Comparison of ENCODE assay signal across 14 cellular contexts in genomic region chr4:138659041-138659565, GRCh38.
A peak's percentile ranks its signal among the peaks of the same experiment; 100 is the strongest.
DNase-seq lines count a peak whose midpoint lies in the region; ATAC-seq, FAIRE-seq and TF ChIP-seq lines count a peak whose summit lies in the region.
"Had no signal": no experiment of that assay in that cellular context is flagged by ENCODE, and none has a peak within 500 bp of the region (broad histone marks: within the 10 kb centered on the region; RNA-seq: fewer than 3 reads in every experiment).

No MANE protein-coding gene starts in this region.

- peak overlapping the region; percentile 80; the same call in 1 of the 2 replicates for H3K18ac ChIP-seq in H1 (ENCODE audit: extremely low read depth, low read length)

- no peaks in the 10 kb centered on the region for H4K20me1 ChIP-seq in H1 (replicated peaks in 1 of 2; ENCODE audit: control insufficient read depth in 1 of 2, insufficient read depth in 2 of 2, low read length in 2 of 2)
- H4K20me1 ChIP-seq in smooth muscle cell (ENCODE audit: low read depth) = no peaks in the 10 kb centered on the region
- H4K20me1 ChIP-seq in hepatocyte (ENCODE audit: insufficient read depth, poor library complexity, severe bottlenecking) = no peaks in the 10 kb centered on the region

- CTCF ChIA-PET in H1 (lab: Charles Lee; ENCODE audit: partially characterized antibody) = interaction anchor here (0.7 to 2.4 kb wide), 8 partner anchors 9 to 596 kb away, joined by 3 to 10 read pairs (median 4); no protein-coding TSS in a partner anchor

- no peaks in the 10 kb centered on the region for H3F3A ChIP-seq in smooth muscle cell (ENCODE audit: low read depth)

- H2AK5ac ChIP-seq in H1 (ENCODE audit: low read depth, low read length) = peak overlapping the region; percentile 92; the same call in 1 of the 2 replicates

- POLR2A ChIA-PET in H1 (lab: Charles Lee; ENCODE audit: partially characterized antibody) = interaction anchor here (0.8 to 1.0 kb wide), 4 partner anchors 13 to 418 kb away, joined by 3 to 5 read pairs (median 5); no protein-coding TSS in a partner anchor

- no peak for ATAC-seq in GM21723 (IDR thresholded peaks at IDR 0.05; ENCODE audit: unreplicated experiment)

- no peaks in the 10 kb centered on the region for H3K9me3 ChIP-seq in HUES48 (ENCODE audit: control insufficient read depth, insufficient read depth, low read length)
- no peaks in the 10 kb centered on the region; a peak in 1 of 4 replicates for H3K9me3 ChIP-seq in H1 (ENCODE audit: insufficient read depth in 2 of 2, low read depth in 1 of 2, low read length in 1 of 2)
- H3K9me3 ChIP-seq in smooth muscle cell (replicated peaks; ENCODE audit: low read depth) = no peaks in the 10 kb centered on the region
- H3K9me3 ChIP-seq in hepatocyte (ENCODE audit: low read depth) = no peaks in the 10 kb centered on the region

- TF ChIP-seq RAD21 in H1 (IDR thresholded peaks at IDR 0.05 in 1 of 2, conservative IDR thresholded peaks at IDR 0.05 in 1 of 2; ENCODE audit: low read depth in 2 of 2, low read length in 2 of 2) = no peak

- H3K27ac ChIP-seq in HUES48 (ENCODE audit: low read depth, low read length) (peak overlapping the region; percentile 92), H1 (ENCODE audit: low read depth, low read length) (peak overlapping the region; percentile 67), smooth muscle cell (ENCODE audit: low read depth) (no peak overlapping the region), hepatocyte (no peak overlapping the region)

- H2BK120ac ChIP-seq in H1 (replicated peaks; ENCODE audit: low read depth, low read length) = peak overlapping the region; percentile 91

- H2AFZ ChIP-seq in H1 (ENCODE audit: low read length) (no peak overlapping the region), smooth muscle cell (ENCODE audit: low read depth) (no peak overlapping the region), hepatocyte (no peak overlapping the region)

- no peak overlapping the region for H3K14ac ChIP-seq in H1 (ENCODE audit: insufficient read length)

- H3K79me2 ChIP-seq in H1 (ENCODE audit: control insufficient read depth in 1 of 2, insufficient read depth in 2 of 2, low read length in 2 of 2) (no peaks in the 10 kb centered on the region), smooth muscle cell (ENCODE audit: low read depth) (no peaks in the 10 kb centered on the region), hepatocyte (no peaks in the 10 kb centered on the region)

- H4K91ac ChIP-seq in H1 (replicated peaks; ENCODE audit: insufficient read length, low read length) = peak overlapping the region; percentile 92

- H3K4me3 ChIP-seq in HUES48 (ENCODE audit: low read depth, low read length) (peak overlapping the region; percentile 48), H1 (ENCODE audit: extremely low read depth in 1 of 4, insufficient read depth in 2 of 4, low read depth in 3 of 4, low read length in 4 of 4) (peak overlapping the region in 2 of 4 experiments; percentile 19 to 51; a peak in 6 of 8 replicates), smooth muscle cell (no peak overlapping the region), hepatocyte (no peak overlapping the region)

- H3K23me2 ChIP-seq in H1 (ENCODE audit: low read depth, low read length) = peaks cover 6% of the 10 kb centered on the region; the same call in 1 of the 2 replicates

- H2BK12ac ChIP-seq in H1 (ENCODE audit: low read depth, low read length) = peak overlapping the region; percentile 93

- peak overlapping the region; percentile 58 for H4K5ac ChIP-seq in H1 (ENCODE audit: insufficient read length, low read depth, low read length)

- H3K79me1 ChIP-seq in H1 (ENCODE audit: low read depth, low read length) = no peaks in the 10 kb centered on the region

- H2BK20ac ChIP-seq in H1 (ENCODE audit: low read length) = peak overlapping the region; percentile 98

- H3K4me1 ChIP-seq in HUES48 (ENCODE audit: control insufficient read depth, insufficient read depth, low read length) (peaks cover 39% of the 10 kb centered on the region), H1 (replicated peaks in 1 of 4; ENCODE audit: control insufficient read depth in 3 of 4, insufficient read depth in 4 of 4, low read length in 3 of 4) (peaks cover 6 to 17% (median 12%) of the 10 kb centered on the region in 4 experiments; a peak in 6 of 7 replicates), smooth muscle cell (ENCODE audit: low read depth) (peaks cover 23% of the 10 kb centered on the region), hepatocyte (ENCODE audit: insufficient read depth) (no peaks in the 10 kb centered on the region)

- peak overlapping the region; percentile 96; the same call in 1 of the 2 replicates for H2BK5ac ChIP-seq in H1 (ENCODE audit: low read depth, low read length)

- H3K4me2 ChIP-seq in H1 (ENCODE audit: insufficient read depth in 1 of 2, low read depth in 2 of 2, low read length in 2 of 2) = peak overlapping the region; percentile 67 to 96
- peak overlapping the region; percentile 44 for H3K4me2 ChIP-seq in smooth muscle cell
- no peak overlapping the region for H3K4me2 ChIP-seq in hepatocyte

- H3K9ac ChIP-seq in HUES48 (ENCODE audit: low read depth, low read length) (peak overlapping the region; percentile 39; the same call in 1 of the 2 replicates), H1 (replicated peaks in 1 of 4; ENCODE audit: extremely low read depth in 1 of 4, low read depth in 3 of 4, low read length in 3 of 4) (peak overlapping the region in 1 of 4 experiments; percentile 22; a peak in 1 of 7 replicates), smooth muscle cell (ENCODE audit: low read depth) (no peak overlapping the region)

- WGBS in H1 (ENCODE audit: extremely low coverage in 1 of 2, insufficient coverage in 1 of 2, insufficient read length in 1 of 2, insufficient replicate concordance in 2 of 2, low coverage in 1 of 2, low lambda C conversion rate in 2 of 2, missing lambda C conversion rate in 1 of 2), 2 experiments = 5% methylated on average over 11 of the region's 11 CpGs; no CpG with 5 or more reads in 1 of the 2 experiments
- WGBS in smooth muscle cell (ENCODE audit: low lambda C conversion rate) = 34% methylated on average over 11 of the region's 11 CpGs
- whole genome bisulfite sequencing in hepatocyte (ENCODE audit: low lambda C conversion rate, missing lambda C conversion rate) = 62% methylated on average over 11 of the region's 11 CpGs

- H3K9me2 ChIP-seq in hepatocyte (replicated peaks; ENCODE audit: insufficient read depth) = no peaks in the 10 kb centered on the region

- H3K27me3 ChIP-seq in HUES48 (ENCODE audit: control insufficient read depth, insufficient read depth, low read length) (peaks cover 11% of the 10 kb centered on the region; the same call in 1 of the 2 replicates), H1 (replicated peaks in 1 of 4; ENCODE audit: control insufficient read depth in 3 of 4, extremely low read depth in 1 of 4, insufficient read depth in 3 of 4, low read length in 3 of 4) (no peaks in the 10 kb centered on the region; a peak in 1 of 7 replicates), smooth muscle cell (ENCODE audit: low read depth) (peaks cover 4% of the 10 kb centered on the region), hepatocyte (no peaks in the 10 kb centered on the region)

- DNase-seq in H1 (ENCODE audit: low read depth in 1 of 2, low spot score in 2 of 2) (no peak), iPS-NIHi7 (ENCODE audit: extremely low spot score) (peak; percentile 35), smooth muscle cell (lab: John Stamatoyannopoulos, UW; ENCODE audit: unreplicated experiment) (no peak), NCI-H187 (lab: John Stamatoyannopoulos, UW) (no peak), hepatocyte (ENCODE audit: low spot score) (no peak)
- DNase-seq: CD4-positive, CD25-positive, alpha-beta regulatory T cell; DMS53; Kasumi-1; NCI-H2171; NCI-H510A treated with DMSO at 0.1 percent for 48 hours; SHP77 treated with DMSO at 0.1 percent for 48 hours had no signal

- H3K23ac ChIP-seq in H1 (ENCODE audit: insufficient read length) = no peak overlapping the region

- peak; percentile 28 for FAIRE-seq in H1 (lab: Jason Lieb, UNC)
- FAIRE-seq: GM12891 had no signal

- TF ChIP-seq CTCF in H1 (IDR thresholded peaks at IDR 0.05; ENCODE audit: control extremely low read depth in 1 of 3, insufficient read depth in 1 of 3, low read depth in 1 of 3, low read length in 3 of 3) (no peak), smooth muscle cell (IDR thresholded peaks at IDR 0.05; ENCODE audit: borderline replicate concordance, insufficient read depth, poor library complexity, severe bottlenecking) (no peak), hepatocyte (IDR thresholded peaks at IDR 0.05; ENCODE audit: poor library complexity) (no peak)

- H3K36me3 ChIP-seq in HUES48 (ENCODE audit: control insufficient read depth, insufficient read depth, low read length) = no peaks in the 10 kb centered on the region
- H3K36me3 ChIP-seq in H1 (ENCODE audit: control insufficient read depth in 2 of 4, insufficient read depth in 4 of 4, low read length in 3 of 4) = no peaks in the 10 kb centered on the region
- no peaks in the 10 kb centered on the region for H3K36me3 ChIP-seq in smooth muscle cell (ENCODE audit: low read depth)
- H3K36me3 ChIP-seq in hepatocyte (replicated peaks; ENCODE audit: insufficient read depth, low read depth) = no peaks in the 10 kb centered on the region

- TF ChIP-seq POLR2A in H1 (IDR thresholded peaks at IDR 0.05; ENCODE audit: control extremely low read depth in 1 of 2, low read depth in 2 of 2, low read length in 2 of 2) = no peak

- peak overlapping the region; percentile 73 for H3K56ac ChIP-seq in H1 (replicated peaks; ENCODE audit: insufficient read length, low read depth, low read length)

- peak overlapping the region; percentile 89 for H3K4ac ChIP-seq in H1 (replicated peaks; ENCODE audit: insufficient read length, low read depth, low read length)

- no peak for TF ChIP-seq EP300 in H1 (IDR thresholded peaks at IDR 0.05; ENCODE audit: borderline replicate concordance in 1 of 2, low read depth in 2 of 2, low read length in 2 of 2)

- H2BK15ac ChIP-seq in H1 (ENCODE audit: low read length) = peak overlapping the region; percentile 82

- no peak overlapping the region for H4K8ac ChIP-seq in H1 (ENCODE audit: extremely low read depth, insufficient read depth, low read length)

TF ChIP-seq in H1, 55 proteins besides CTCF, POLR2A, EP300 and RAD21:
- TF ChIP-seq GABPA (IDR thresholded peaks at IDR 0.05; ENCODE audit: borderline replicate concordance, insufficient read depth, low read length) (no peak), PHF8 (conservative IDR thresholded peaks at IDR 0.05; ENCODE audit: low read depth, low read length) (no peak), SAP30 (IDR thresholded peaks at IDR 0.05; ENCODE audit: insufficient read depth, insufficient replicate concordance, low read length) (no peak), SIRT6 (IDR thresholded peaks at IDR 0.05; ENCODE audit: low read length) (no peak), CHD2 (IDR thresholded peaks at IDR 0.05; ENCODE audit: low read length) (no peak), POLR2AphosphoS5 (IDR thresholded peaks at IDR 0.05; ENCODE audit: low read depth, low read length) (no peak), KDM5A (IDR thresholded peaks at IDR 0.05; ENCODE audit: low read length) (no peak), CHD1 (IDR thresholded peaks at IDR 0.05; ENCODE audit: low read depth, low read length) (no peak), JUN (IDR thresholded peaks at IDR 0.05; ENCODE audit: low read depth, low read length) (no peak)

Comparison
In these comparisons a context has a peak if more than half of its experiments do, and no peak if none do; other contexts are left out.
1. H3K27ac ChIP-seq: peak in HUES48 (single experiment) and H1 (single experiment); none in smooth muscle cell (single experiment) and hepatocyte (single experiment).